25 cellular contexts compared by ENCODE assay signal in the genomic region with DNA sequence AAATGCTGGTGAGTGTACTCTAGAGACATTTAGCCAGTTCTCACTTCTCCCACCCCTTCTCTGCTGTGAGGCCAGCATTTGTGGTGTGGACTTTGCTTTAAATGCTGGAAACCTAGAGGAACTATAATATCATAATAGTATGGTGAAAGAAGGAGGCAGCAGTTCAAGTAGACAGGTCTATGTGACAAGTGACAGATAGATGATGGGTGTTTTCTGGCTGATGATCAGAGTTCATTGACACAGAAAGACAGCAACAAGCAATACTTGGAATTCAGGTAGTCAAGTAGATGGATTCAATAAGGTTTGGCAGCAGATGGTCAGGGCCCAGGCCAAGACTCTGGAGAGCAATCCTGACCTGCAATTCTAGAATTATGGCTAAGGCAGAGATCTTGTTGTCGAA.
"Had no signal": no experiment of that assay in that cellular context is flagged by ENCODE, and none has a peak within 500 bp of the region (broad histone marks: within the 10 kb centered on the region; RNA-seq: fewer than 3 reads in every experiment).

No MANE protein-coding gene starts in this region.

- H3K9me3 Mint-ChIP-seq: dendritic cell treated with granulocyte-macrophage colony-stimulating factor and Interleukin-4, amounts not matched to agents 40 ng/mL and 50 ng/mL, for 4 days; endodermal cell had no signal

- H3K27ac ChIP-seq: colonic mucosa, coronary artery, dorsolateral prefrontal cortex, epithelial cell of prostate, esophagus muscularis mucosa, esophagus squamous epithelium, foreskin keratinocyte, gastrocnemius medialis, gastroesophageal sphincter, heart left ventricle, heart right ventricle had no signal

- H3K4me3 Mint-ChIP-seq: dendritic cell treated with granulocyte-macrophage colony-stimulating factor and Interleukin-4, amounts not matched to agents 40 ng/mL and 50 ng/mL, for 4 days; effector memory CD8-positive, alpha-beta T cell; endodermal cell had no signal

- DNase-seq: colonic mucosa; cortex of kidney; dermis blood vessel endothelial cell; dorsolateral prefrontal cortex; effector CD4-positive, alpha-beta T cell; effector CD8-positive, alpha-beta T cell; effector memory CD4-positive, alpha-beta T cell; effector memory CD8-positive, alpha-beta T cell; endodermal cell; erythroblast; esophagus squamous epithelium; foreskin fibroblast; foreskin keratinocyte; foreskin melanocyte; gastrocnemius medialis; glutamatergic neuron; head of caudate nucleus; heart left ventricle; heart right ventricle had no signal

- H3K27me3 ChIP-seq: colonic mucosa, esophagus muscularis mucosa, esophagus squamous epithelium, foreskin keratinocyte, gastrocnemius medialis, gastroesophageal sphincter, heart left ventricle, heart right ventricle had no signal

- H3K4me1 ChIP-seq: colonic mucosa, esophagus muscularis mucosa, esophagus squamous epithelium, foreskin keratinocyte, gastrocnemius medialis, gastroesophageal sphincter, heart left ventricle had no signal

- H3K27me3 Mint-ChIP-seq: dendritic cell treated with granulocyte-macrophage colony-stimulating factor and Interleukin-4, amounts not matched to agents 40 ng/mL and 50 ng/mL, for 4 days; effector memory CD8-positive, alpha-beta T cell had no signal

- H3K36me3 ChIP-seq: colonic mucosa, esophagus muscularis mucosa, esophagus squamous epithelium, gastrocnemius medialis, gastroesophageal sphincter, heart left ventricle, heart right ventricle had no signal

- ATAC-seq: effector memory CD8-positive, alpha-beta T cell; esophagus mucosa; foreskin keratinocyte; gastrocnemius medialis; gastroesophageal sphincter; heart left ventricle; heart right ventricle had no signal

- H3K4me3 ChIP-seq: colonic mucosa, coronary artery, dorsolateral prefrontal cortex, esophagus muscularis mucosa, esophagus squamous epithelium, gastrocnemius medialis, gastroesophageal sphincter, heart left ventricle, heart right ventricle had no signal

- H3K27ac Mint-ChIP-seq: dendritic cell treated with granulocyte-macrophage colony-stimulating factor and Interleukin-4, amounts not matched to agents 40 ng/mL and 50 ng/mL, for 4 days; effector memory CD8-positive, alpha-beta T cell; endodermal cell had no signal

- H3K9me3 ChIP-seq: colonic mucosa, esophagus muscularis mucosa, esophagus squamous epithelium, gastrocnemius medialis, gastroesophageal sphincter, heart left ventricle, heart right ventricle had no signal
